8 cellular contexts compared by ENCODE assay signal in genomic region chr3:98732239-98733054, GRCh38. TPM values are rescaled to one million over a fixed set of nuclear protein-coding genes. Genes with fewer than 3 reads are reported as not detected.
DNase-seq lines count a peak whose midpoint lies in the region; ATAC-seq, FAIRE-seq and TF ChIP-seq lines count a peak whose summit lies in the region.

No MANE protein-coding gene starts in this region.

- H3K27me3 Mint-ChIP-seq in Caco-2 (ENCODE audit: insufficient read depth, unreplicated experiment): no peaks in the 10 kb centered on the region

- peak overlapping the region; percentile 85 for H3K4me3 Mint-ChIP-seq in Caco-2 (ENCODE audit: unreplicated experiment)

- DNase-seq in Caco-2 (peak; percentile 89), GM19239 (ENCODE audit: insufficient read length, low spot score) (peak; percentile 28), SK-N-MC (ENCODE audit: low read depth, low spot score) (no peak), ecto neural progenitor cell (ENCODE audit: low spot score) (peak; percentile 81), right lobe of liver (peak; percentile 82 to 91 (median 87)), NCI-H1436 (lab: John Stamatoyannopoulos, UW) (no peak)

- peaks cover 25% of the 10 kb centered on the region for H3K4me1 ChIP-seq in Caco-2
- H3K4me1 ChIP-seq in right lobe of liver: peaks cover 0 to 21% (median 3%) of the 10 kb centered on the region in 4 donors
- peaks cover 11% of the 10 kb centered on the region for H3K4me1 ChIP-seq in stomach smooth muscle (ENCODE audit: control insufficient read depth, insufficient read depth, low read length)

- ATAC-seq in HG03460 (IDR thresholded peaks at IDR 0.05; ENCODE audit: unreplicated experiment) (peak; percentile 42), right lobe of liver (peak; percentile 77 to 92 (median 83))

- H3K36me3 ChIP-seq in Caco-2 (ENCODE audit: control insufficient read depth, insufficient read depth, low read length) (no peaks in the 10 kb centered on the region; the same call in 1 of the 2 replicates), SK-N-MC (ENCODE audit: insufficient read depth, low read length) (no peaks in the 10 kb centered on the region), right lobe of liver (no peaks in the 10 kb centered on the region), stomach smooth muscle (ENCODE audit: control insufficient read depth in 2 of 2, insufficient read depth in 2 of 2, low read length in 2 of 2) (no peaks in the 10 kb centered on the region)

- TF ChIP-seq POLR2A in right lobe of liver (IDR thresholded peaks at IDR 0.05): peak; percentile 67

- no TSS peak for BruUV-seq in Caco-2 (replicated peaks; lab: Mats Ljungman, UMichigan)

- H3K9me3 ChIP-seq in Caco-2 (no peaks in the 10 kb centered on the region), SK-N-MC (ENCODE audit: low read depth, low read length) (no peaks in the 10 kb centered on the region), right lobe of liver (no peaks in the 10 kb centered on the region), stomach smooth muscle (ENCODE audit: control insufficient read depth in 2 of 2, low read length in 2 of 2) (no peaks in the 10 kb centered on the region)

- no peak for TF ChIP-seq CTCF in Caco-2 (IDR thresholded peaks at IDR 0.05; ENCODE audit: insufficient read depth in 1 of 2, low read depth in 1 of 2, low read length in 1 of 2, severe bottlenecking in 1 of 2, unreplicated experiment in 1 of 2)
- no peak for TF ChIP-seq CTCF in right lobe of liver (IDR thresholded peaks at IDR 0.05)

- H3K27me3 ChIP-seq in Caco-2 (replicated peaks; ENCODE audit: control insufficient read depth, insufficient read depth, low read length): no peaks in the 10 kb centered on the region
- H3K27me3 ChIP-seq in right lobe of liver: no peaks in the 10 kb centered on the region
- no peaks in the 10 kb centered on the region for H3K27me3 ChIP-seq in stomach smooth muscle (ENCODE audit: control insufficient read depth in 1 of 2, insufficient read depth in 2 of 2, low read length in 2 of 2)

- peak overlapping the region; percentile 89 for H3K4me3 ChIP-seq in Caco-2 (ENCODE audit: low read depth, low read length)
- peak overlapping the region; percentile 89 for H3K4me3 ChIP-seq in SK-N-MC
- peak overlapping the region; percentile 78 to 97 (median 96) for H3K4me3 ChIP-seq in right lobe of liver
- H3K4me3 ChIP-seq in stomach smooth muscle (ENCODE audit: low read length in 2 of 2): peak overlapping the region; percentile 72 to 86

- peak overlapping the region; percentile 64 for H3K9ac ChIP-seq in SK-N-MC (ENCODE audit: insufficient read length)
- H3K9ac ChIP-seq in stomach smooth muscle (ENCODE audit: low read length in 2 of 2): peak overlapping the region; percentile 42 to 51

- WGBS in right lobe of liver (ENCODE audit: insufficient coverage, low coverage, low lambda C conversion rate, missing lambda C conversion rate): 1% methylated on average over 29 of the region's 80 CpGs

- H3K36me3 Mint-ChIP-seq in Caco-2 (ENCODE audit: insufficient read depth, unreplicated experiment): peaks cover 19% of the 10 kb centered on the region

- H3K27ac ChIP-seq in SK-N-MC (no peak overlapping the region), right lobe of liver (peak overlapping the region; percentile 74 to 90 (median 89)), stomach smooth muscle (ENCODE audit: low read length) (no peak overlapping the region)

- CTCF ChIA-PET in Caco-2 (lab: Charles Lee): interaction anchor here (0.6 to 1.5 kb wide), 7 partner anchors 22 to 210 kb away, joined by 3 to 8 read pairs (median 4); partner anchors contain the start of gene CLDND1

- POLR2A ChIA-PET in Caco-2 (lab: Charles Lee): interaction anchor here (0.6 to 1.4 kb wide), 3 partner anchors 9 to 51 kb away, joined by 3 to 23 read pairs (median 7); no protein-coding TSS in a partner anchor

- peak; percentile 61 for FAIRE-seq in GM19239 (lab: Jason Lieb, UNC)

- peaks cover 10% of the 10 kb centered on the region for H3K9me3 Mint-ChIP-seq in Caco-2 (ENCODE audit: unreplicated experiment)

- intact Hi-C loops in Caco-2 (cut with micrococcal nuclease; ENCODE audit: unreplicated experiment): loop anchor here (1.0 to 2.0 kb wide), 7 partner anchors 9 to 140 kb away; partner anchors contain the start of gene CPOX
- intact Hi-C loops in right lobe of liver (cut with DNase I): loop anchor here in 1 of 2 donors (10.0 kb wide), 1 partner anchor 52 kb away; no protein-coding TSS in a partner anchor

- peak overlapping the region; percentile 79 for H3K27ac Mint-ChIP-seq in Caco-2 (ENCODE audit: unreplicated experiment)

- peaks cover 16% of the 10 kb centered on the region for H3K4me1 Mint-ChIP-seq in Caco-2 (ENCODE audit: low read depth, unreplicated experiment)

RNA-seq across cellular contexts. Expression of gene ST3GAL6, which starts 30.7 kb away (rescaled TPM):
- total RNA-seq in Caco-2 (2022) (59.7 and 67.2 TPM in 2 replicates), right lobe of liver (10 to 100 TPM; 17.8 to 69.6 (median 31.5) TPM)

Comparison
In these comparisons a context has a peak if more than half of its experiments do, and no peak if none do; other contexts are left out.
1. DNase-seq: peak in Caco-2 (2 of 2), GM19239 (single experiment), ecto neural progenitor cell (single experiment) and right lobe of liver (3 of 3); none in SK-N-MC (single experiment) and NCI-H1436 (single experiment).
2. H3K27ac ChIP-seq: peak in right lobe of liver (3 of 3); none in SK-N-MC (single experiment) and stomach smooth muscle (single experiment).
3. Peak in every context shown above with its lines, with median percentiles within 50 percentile points of each other: H3K4me3 ChIP-seq.